ENCODE assay signal across 1 cellular context in genomic region chr2:10407432-10407831, GRCh38.
TF ChIP-seq lines count a peak whose summit lies in the region.

No MANE protein-coding gene starts in this region.

TF ChIP-seq in HCT116, 20 proteins besides CTCF, POLR2A, EP300 and RAD21 (continued from another document):
- TF ChIP-seq, protein P1, sequence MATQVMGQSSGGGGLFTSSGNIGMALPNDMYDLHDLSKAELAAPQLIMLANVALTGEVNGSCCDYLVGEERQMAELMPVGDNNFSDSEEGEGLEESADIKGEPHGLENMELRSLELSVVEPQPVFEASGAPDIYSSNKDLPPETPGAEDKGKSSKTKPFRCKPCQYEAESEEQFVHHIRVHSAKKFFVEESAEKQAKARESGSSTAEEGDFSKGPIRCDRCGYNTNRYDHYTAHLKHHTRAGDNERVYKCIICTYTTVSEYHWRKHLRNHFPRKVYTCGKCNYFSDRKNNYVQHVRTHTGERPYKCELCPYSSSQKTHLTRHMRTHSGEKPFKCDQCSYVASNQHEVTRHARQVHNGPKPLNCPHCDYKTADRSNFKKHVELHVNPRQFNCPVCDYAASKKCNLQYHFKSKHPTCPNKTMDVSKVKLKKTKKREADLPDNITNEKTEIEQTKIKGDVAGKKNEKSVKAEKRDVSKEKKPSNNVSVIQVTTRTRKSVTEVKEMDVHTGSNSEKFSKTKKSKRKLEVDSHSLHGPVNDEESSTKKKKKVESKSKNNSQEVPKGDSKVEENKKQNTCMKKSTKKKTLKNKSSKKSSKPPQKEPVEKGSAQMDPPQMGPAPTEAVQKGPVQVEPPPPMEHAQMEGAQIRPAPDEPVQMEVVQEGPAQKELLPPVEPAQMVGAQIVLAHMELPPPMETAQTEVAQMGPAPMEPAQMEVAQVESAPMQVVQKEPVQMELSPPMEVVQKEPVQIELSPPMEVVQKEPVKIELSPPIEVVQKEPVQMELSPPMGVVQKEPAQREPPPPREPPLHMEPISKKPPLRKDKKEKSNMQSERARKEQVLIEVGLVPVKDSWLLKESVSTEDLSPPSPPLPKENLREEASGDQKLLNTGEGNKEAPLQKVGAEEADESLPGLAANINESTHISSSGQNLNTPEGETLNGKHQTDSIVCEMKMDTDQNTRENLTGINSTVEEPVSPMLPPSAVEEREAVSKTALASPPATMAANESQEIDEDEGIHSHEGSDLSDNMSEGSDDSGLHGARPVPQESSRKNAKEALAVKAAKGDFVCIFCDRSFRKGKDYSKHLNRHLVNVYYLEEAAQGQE (IDR thresholded peaks at IDR 0.05; ENCODE audit: low read depth) = no peak
- TF ChIP-seq YY1 (IDR thresholded peaks at IDR 0.05; ENCODE audit: extremely low read depth, insufficient replicate concordance, low read depth, low read length) (no peak), JUND (IDR thresholded peaks at IDR 0.05) (no peak), CEBPB (IDR thresholded peaks at IDR 0.05; ENCODE audit: low read depth) (no peak), ELF1 (IDR thresholded peaks at IDR 0.05; ENCODE audit: borderline replicate concordance, low read depth) (no peak), CBX3 (IDR thresholded peaks at IDR 0.05; ENCODE audit: low read depth) (no peak), TCF7L2 (IDR thresholded peaks at IDR 0.05; ENCODE audit: borderline replicate concordance, extremely low read depth, insufficient read depth, insufficient read length) (no peak)
- TF ChIP-seq, protein P2, sequence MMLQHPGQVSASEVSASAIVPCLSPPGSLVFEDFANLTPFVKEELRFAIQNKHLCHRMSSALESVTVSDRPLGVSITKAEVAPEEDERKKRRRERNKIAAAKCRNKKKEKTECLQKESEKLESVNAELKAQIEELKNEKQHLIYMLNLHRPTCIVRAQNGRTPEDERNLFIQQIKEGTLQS (IDR thresholded peaks at IDR 0.05) = no peak
